In the genomic region with DNA sequence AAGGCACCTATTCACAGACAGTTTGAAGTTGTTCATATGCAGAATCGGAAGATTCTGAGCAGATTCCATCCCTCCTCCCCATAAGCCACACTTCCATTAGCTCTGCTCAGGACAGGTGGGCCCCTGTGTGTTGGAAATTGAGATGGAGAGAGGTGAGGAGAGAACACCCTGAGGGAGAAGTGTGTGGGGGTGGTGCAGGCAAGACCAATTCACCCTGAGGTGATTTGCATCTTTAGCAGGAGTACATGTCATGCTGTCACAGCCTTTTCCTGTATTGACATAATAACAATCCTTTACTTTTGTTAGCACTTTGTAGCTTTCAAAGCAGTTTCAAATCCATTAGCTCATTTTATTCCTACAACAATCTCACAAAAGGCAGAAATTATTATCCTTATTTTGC, we compare ENCODE assay signal across 28 cellular contexts.
"Had no signal": no experiment of that assay in that cellular context is flagged by ENCODE, and none has a peak within 500 bp of the region (broad histone marks: within the 10 kb centered on the region; RNA-seq: fewer than 3 reads in every experiment).

No MANE protein-coding gene starts in this region.

- H3K36me3 ChIP-seq: gastrocnemius medialis, prostate gland, right atrium auricular region, suprapubic skin, transverse colon, upper lobe of right lung, uterus had no signal

- H3K27ac ChIP-seq: epithelial cell of prostate, gastrocnemius medialis, prostate gland, right atrium auricular region, suprapubic skin, transverse colon, upper lobe of right lung, uterus had no signal

- H3K27me3 ChIP-seq: right atrium auricular region, transverse colon, upper lobe of right lung, uterus had no signal

- H3K27ac Mint-ChIP-seq: dendritic cell treated with granulocyte-macrophage colony-stimulating factor and Interleukin-4, amounts not matched to agents 40 ng/mL and 50 ng/mL, for 4 days; endodermal cell; mesothelial cell of epicardium; naive B cell; natural killer cell treated with Interleukin-12 subunit alpha and Interleukin-12 subunit beta and Interleukin-15 and Interleukin-18, amount 100 ng/mL, for 72 hours; stimulated activated naive CD8-positive, alpha-beta T cell treated with anti-CD3 and anti-CD28 coated beads, Interleukin-15, amount 100 ng/mL, for 72 hours had no signal

- H3K36me3 Mint-ChIP-seq: mesothelial cell of epicardium; naive B cell; natural killer cell treated with Interleukin-12 subunit alpha and Interleukin-12 subunit beta and Interleukin-15 and Interleukin-18, amount 100 ng/mL, for 72 hours had no signal

- H3K4me2 ChIP-seq: smooth muscle cell had no signal

- H3K9me3 ChIP-seq: gastrocnemius medialis, mucosa of descending colon, prostate gland, right atrium auricular region, suprapubic skin, transverse colon, upper lobe of right lung, uterus had no signal

- H3K4me3 ChIP-seq: gastrocnemius medialis, lung, mucosa of descending colon, prostate gland, right atrium auricular region, smooth muscle cell, suprapubic skin, transverse colon, upper lobe of right lung, uterus had no signal

- DNase-seq: effector CD8-positive, alpha-beta T cell; endodermal cell; foreskin fibroblast; gastrocnemius medialis; head of caudate nucleus; kidney; mesenchymal stem cell; mucosa of descending colon; naive B cell; nucleus accumbens; stimulated activated CD4-positive, alpha-beta T cell treated with anti-CD3 and anti-CD28 coated beads, Interleukin-12 subunit alpha, Interleukin-12 subunit beta, amount 100 ng/mL, for 4 hours; stimulated activated CD4-positive, alpha-beta T cell treated with anti-CD3 and anti-CD28 coated beads, Interleukin-1b, Interleukin-23, amount 100 ng/mL, for 48 hours; stimulated activated CD4-positive, alpha-beta T cell treated with anti-CD3 and anti-CD28 coated beads, Interleukin-4, amount 100 ng/mL, for 1 hour; stimulated activated CD8-positive, alpha-beta memory T cell treated with anti-CD3 and anti-CD28 coated beads, Interleukin-4, amount 100 ng/mL, for 48 hours; stimulated activated naive CD4-positive, alpha-beta T cell; stimulated activated naive CD8-positive, alpha-beta T cell treated with anti-CD3 and anti-CD28 coated beads, Interleukin-15, amount 100 ng/mL, for 72 hours; transverse colon; upper lobe of right lung; uterus had no signal

- H3K4me1 ChIP-seq: gastrocnemius medialis, prostate gland, right atrium auricular region, suprapubic skin, transverse colon, upper lobe of right lung, uterus had no signal

- H3K9me3 Mint-ChIP-seq: dendritic cell treated with granulocyte-macrophage colony-stimulating factor and Interleukin-4, amounts not matched to agents 40 ng/mL and 50 ng/mL, for 4 days; endodermal cell; mesothelial cell of epicardium; natural killer cell treated with Interleukin-12 subunit alpha and Interleukin-12 subunit beta and Interleukin-15 and Interleukin-18, amount 100 ng/mL, for 72 hours; stimulated activated naive CD8-positive, alpha-beta T cell treated with anti-CD3 and anti-CD28 coated beads, Interleukin-15, amount 100 ng/mL, for 72 hours had no signal

- H3K4me3 Mint-ChIP-seq: dendritic cell treated with granulocyte-macrophage colony-stimulating factor and Interleukin-4, amounts not matched to agents 40 ng/mL and 50 ng/mL, for 4 days; endodermal cell; mesothelial cell of epicardium; naive B cell; natural killer cell treated with Interleukin-12 subunit alpha and Interleukin-12 subunit beta and Interleukin-15 and Interleukin-18, amount 100 ng/mL, for 72 hours; stimulated activated naive CD8-positive, alpha-beta T cell treated with anti-CD3 and anti-CD28 coated beads, Interleukin-15, amount 100 ng/mL, for 72 hours had no signal

- H3K4me1 Mint-ChIP-seq: mesothelial cell of epicardium; naive B cell; stimulated activated naive CD8-positive, alpha-beta T cell treated with anti-CD3 and anti-CD28 coated beads, Interleukin-15, amount 100 ng/mL, for 72 hours had no signal
